In the genomic region with DNA sequence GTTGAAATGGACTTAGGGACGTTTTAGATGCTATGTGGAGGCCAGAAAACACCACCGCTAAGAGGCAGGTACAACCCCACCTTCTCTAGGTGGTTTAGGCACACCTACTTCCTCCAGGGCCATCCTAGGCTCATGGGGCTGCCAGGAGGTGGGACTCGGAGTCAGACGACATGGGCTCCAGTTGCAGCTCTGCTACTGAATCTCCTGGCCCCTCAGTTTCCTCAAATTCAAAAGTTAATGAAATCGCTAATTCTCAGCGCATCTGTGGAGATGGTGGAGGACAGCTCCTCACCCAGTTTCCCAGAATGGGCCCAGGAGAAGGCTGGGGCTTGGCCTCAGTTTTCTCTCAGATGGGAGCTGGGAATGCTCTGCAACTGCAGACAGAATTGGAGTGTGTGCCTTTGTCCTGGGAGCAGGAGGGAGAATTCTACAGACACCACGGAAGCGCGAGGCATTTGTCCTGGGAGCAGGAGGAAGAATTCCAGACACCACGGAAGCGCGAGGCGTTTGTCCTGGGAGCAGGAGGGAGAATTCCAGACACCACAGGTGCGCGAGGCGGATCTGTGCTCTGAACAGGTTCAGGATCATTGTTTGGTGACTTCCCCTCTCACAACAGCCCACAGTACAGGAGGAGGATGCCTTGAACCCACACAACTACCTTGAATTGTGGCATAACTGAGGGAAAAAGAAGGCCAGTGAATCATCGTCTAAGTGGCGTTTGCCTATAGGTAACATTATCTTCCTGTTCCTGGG, we compare ENCODE assay signal across 1 cellular context.
TF ChIP-seq lines count a peak whose summit lies in the region.

No MANE protein-coding gene starts in this region.

TF ChIP-seq in HepG2, 621 proteins besides CTCF, POLR2A, EP300 and RAD21 (continued from another document):
- TF ChIP-seq, protein P1, sequence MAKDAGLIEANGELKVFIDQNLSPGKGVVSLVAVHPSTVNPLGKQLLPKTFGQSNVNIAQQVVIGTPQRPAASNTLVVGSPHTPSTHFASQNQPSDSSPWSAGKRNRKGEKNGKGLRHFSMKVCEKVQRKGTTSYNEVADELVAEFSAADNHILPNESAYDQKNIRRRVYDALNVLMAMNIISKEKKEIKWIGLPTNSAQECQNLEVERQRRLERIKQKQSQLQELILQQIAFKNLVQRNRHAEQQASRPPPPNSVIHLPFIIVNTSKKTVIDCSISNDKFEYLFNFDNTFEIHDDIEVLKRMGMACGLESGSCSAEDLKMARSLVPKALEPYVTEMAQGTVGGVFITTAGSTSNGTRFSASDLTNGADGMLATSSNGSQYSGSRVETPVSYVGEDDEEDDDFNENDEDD (CRISPR knock-in tag; IDR thresholded peaks at IDR 0.05; ENCODE audit: borderline replicate concordance), result no peak
- TF ChIP-seq ZMAT3 (CRISPR knock-in tag; conservative IDR thresholded peaks at IDR 0.05), result no peak
- TF ChIP-seq ASH2L (IDR thresholded peaks at IDR 0.05; ENCODE audit: insufficient read length, low read depth, low read length), result no peak
- TF ChIP-seq ZNF230 (CRISPR knock-in tag; IDR thresholded peaks at IDR 0.05), result no peak
- no peak for TF ChIP-seq ZSCAN31 (CRISPR knock-in tag; IDR thresholded peaks at IDR 0.05; ENCODE audit: low read depth)
